In the genomic region with DNA sequence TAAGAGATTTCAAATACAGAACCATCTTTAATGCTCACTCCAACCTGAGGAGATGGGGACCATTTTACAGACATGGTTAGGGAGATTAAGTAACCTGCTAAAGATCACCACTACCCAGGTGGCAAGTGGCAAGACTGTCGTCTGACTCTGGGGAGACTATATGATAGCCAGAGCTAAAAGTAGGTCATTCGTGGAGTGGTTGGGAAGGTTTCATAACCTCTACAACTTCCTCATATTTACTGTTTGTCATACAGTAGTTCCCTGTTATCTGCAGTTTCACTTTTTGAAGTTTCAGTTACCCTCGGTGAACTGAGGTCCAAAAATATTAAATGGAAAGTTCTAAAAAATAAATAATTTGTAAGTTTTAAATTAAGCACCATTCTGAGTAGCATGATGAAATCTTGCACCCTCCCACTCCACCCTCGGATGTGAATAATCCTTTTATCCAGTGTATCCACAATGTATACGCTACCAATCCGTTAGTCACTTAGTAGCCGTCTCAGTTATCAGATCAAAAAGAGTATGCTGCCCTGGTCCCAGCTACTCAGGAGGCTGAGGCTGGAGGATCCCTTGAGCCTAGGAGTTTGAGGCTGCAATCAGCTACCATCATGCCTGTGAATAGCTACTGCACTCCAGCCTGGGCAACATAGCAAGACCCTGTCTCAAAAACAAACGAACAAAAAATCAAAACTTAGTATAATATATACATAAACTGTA, we compare ENCODE assay signal across 8 cellular contexts. TPM values are rescaled to one million over a fixed set of nuclear protein-coding genes. Genes with fewer than 3 reads are reported as not detected.
DNase-seq lines count a peak whose midpoint lies in the region; ATAC-seq and TF ChIP-seq lines count a peak whose summit lies in the region.
"Had no signal": no experiment of that assay in that cellular context is flagged by ENCODE, and none has a peak within 500 bp of the region (broad histone marks: within the 10 kb centered on the region; RNA-seq: fewer than 3 reads in every experiment).

No MANE protein-coding gene starts in this region.

- H3K4me1 Mint-ChIP-seq in T-cell: peaks cover 0 to 3% (median 0%) of the 10 kb centered on the region in 3 donors

- no peaks in the 10 kb centered on the region for H3K36me3 Mint-ChIP-seq in T-cell

- H3K27ac ChIP-seq in smooth muscle cell (ENCODE audit: low read depth): no peak overlapping the region

- CTCF ChIA-PET in T-cell (lab: Charles Lee): no interaction called here

- peaks cover 0 to 3% (median 0%) of the 10 kb centered on the region in 3 donors for H3K9me3 Mint-ChIP-seq in T-cell

- no peak overlapping the region for H2AFZ ChIP-seq in smooth muscle cell (ENCODE audit: low read depth)

- H3K4me1 ChIP-seq in smooth muscle cell (ENCODE audit: low read depth): no peaks in the 10 kb centered on the region

- H3K27me3 Mint-ChIP-seq in T-cell: peaks cover 10 to 14% of the 10 kb centered on the region in 2 donors

- TF ChIP-seq CTCF in smooth muscle cell (IDR thresholded peaks at IDR 0.05; ENCODE audit: borderline replicate concordance, insufficient read depth, poor library complexity, severe bottlenecking): no peak

- no peak overlapping the region for H3K4me3 ChIP-seq in smooth muscle cell

- POLR2A ChIA-PET in T-cell (lab: Charles Lee): no interaction called here

- no peaks in the 10 kb centered on the region for H4K20me1 ChIP-seq in smooth muscle cell (ENCODE audit: low read depth)

- H3K9ac ChIP-seq in smooth muscle cell (ENCODE audit: low read depth): no peak overlapping the region

- ATAC-seq in GM19438 (IDR thresholded peaks at IDR 0.05; ENCODE audit: low read depth, unreplicated experiment): peak; percentile 80
- ATAC-seq in HG03039 (IDR thresholded peaks at IDR 0.05; ENCODE audit: unreplicated experiment): peak; percentile 86
- no peak for ATAC-seq in T-cell (replicated peaks in 1 of 4)
- no peak for ATAC-seq in HG02623 (IDR thresholded peaks at IDR 0.05; ENCODE audit: unreplicated experiment)

- DNase-seq in OCI-M1 (lab: John Stamatoyannopoulos, UW) (peak; percentile 83), smooth muscle cell (lab: John Stamatoyannopoulos, UW; ENCODE audit: unreplicated experiment) (no peak), T-cell (no peak)
- DNase-seq in activated effector memory CD4-positive, alpha-beta T cell treated with Interleukin-2 at 50 U/mL for 16 hours: no peak
- DNase-seq: NCI-H1694 treated with DMSO at 0.1 percent for 48 hours had no signal

- no peaks in the 10 kb centered on the region for H3K27me3 ChIP-seq in smooth muscle cell (ENCODE audit: low read depth)

- 54% methylated on average over 8 of the region's 8 CpGs for WGBS in smooth muscle cell (ENCODE audit: low lambda C conversion rate)

- no peaks in the 10 kb centered on the region for H3K79me2 ChIP-seq in smooth muscle cell (ENCODE audit: low read depth)

- no peak overlapping the region for H3K4me3 Mint-ChIP-seq in T-cell

- H3F3A ChIP-seq in smooth muscle cell (ENCODE audit: low read depth): peaks cover 9% of the 10 kb centered on the region

- peak overlapping the region; percentile 51 for H3K4me2 ChIP-seq in smooth muscle cell

- H3K27ac Mint-ChIP-seq in T-cell: no peak overlapping the region

- H3K36me3 ChIP-seq in smooth muscle cell (ENCODE audit: low read depth): no peaks in the 10 kb centered on the region

- H3K9me3 ChIP-seq in smooth muscle cell (replicated peaks; ENCODE audit: low read depth): no peaks in the 10 kb centered on the region

RNA-seq across cellular contexts. Expression of gene LGI1, which starts 14.9 kb away (rescaled TPM):
- 1.2 and 6.7 TPM in 2 replicates for total RNA-seq in smooth muscle cell
- 2.0 TPM in 1 of 2 replicates, not detected in the other for polyA plus RNA-seq in smooth muscle cell
- not detected for total RNA-seq in T-cell

RNA-seq across cellular contexts. Expression of gene FRA10AC1, which starts 40.4 kb away (rescaled TPM):
- 12.3 and 12.5 TPM in 2 replicates for total RNA-seq in smooth muscle cell
- 11.2 and 14.4 TPM in 2 replicates for polyA plus RNA-seq in smooth muscle cell
- 10 to 100 TPM; 15.2 to 24.1 (median 18.2) TPM for total RNA-seq in T-cell

Comparison
In these comparisons a context has a peak if more than half of its experiments do, and no peak if none do; other contexts are left out.
1. ATAC-seq: peak in GM19438 (single experiment) and HG03039 (single experiment); none in T-cell (0 of 4) and HG02623 (single experiment).